4 cellular contexts compared by ENCODE assay signal in the genomic region with DNA sequence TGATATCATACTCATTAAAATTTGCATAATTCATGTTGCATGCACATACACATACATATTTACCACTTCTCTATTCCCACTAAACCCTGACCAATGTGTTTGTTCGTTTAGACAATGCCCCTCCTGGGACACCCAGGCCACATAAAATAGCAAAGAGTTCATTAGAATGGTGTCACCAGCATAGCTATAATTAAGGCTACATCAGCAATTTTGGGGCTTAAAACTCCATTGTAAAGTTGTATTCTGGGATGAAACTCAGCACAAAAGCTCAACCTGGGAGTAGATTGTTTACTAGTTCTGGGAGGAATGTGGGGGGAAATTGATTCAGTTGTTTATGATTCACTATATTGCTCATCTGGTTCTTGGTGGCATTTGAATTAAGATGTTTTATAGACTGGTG.
TF ChIP-seq lines count a peak whose summit lies in the region.

No MANE protein-coding gene starts in this region.

TF ChIP-seq in HepG2, 621 proteins besides CTCF, POLR2A, EP300 and RAD21:
- TF ChIP-seq YY1 (IDR thresholded peaks at IDR 0.05; ENCODE audit: insufficient read depth, insufficient replicate concordance, low read depth, low read length) (no peak), ZNF460 (CRISPR knock-in tag; IDR thresholded peaks at IDR 0.05; ENCODE audit: borderline replicate concordance) (no peak), ZNF720 (CRISPR knock-in tag; IDR thresholded peaks at IDR 0.05) (no peak), SRSF4 (IDR thresholded peaks at IDR 0.05; ENCODE audit: low read depth, low read length, poor library complexity, severe bottlenecking) (no peak), MAFK (conservative IDR thresholded peaks at IDR 0.05 in 1 of 2, IDR thresholded peaks at IDR 0.05 in 1 of 2; ENCODE audit: low read length in 2 of 2) (peak; percentile 78 to 86), ZNF33A (CRISPR knock-in tag; IDR thresholded peaks at IDR 0.05; ENCODE audit: borderline replicate concordance) (no peak), MAFF (IDR thresholded peaks at IDR 0.05; ENCODE audit: low read depth, low read length) (peak; percentile 84)
- TF ChIP-seq, protein P1, sequence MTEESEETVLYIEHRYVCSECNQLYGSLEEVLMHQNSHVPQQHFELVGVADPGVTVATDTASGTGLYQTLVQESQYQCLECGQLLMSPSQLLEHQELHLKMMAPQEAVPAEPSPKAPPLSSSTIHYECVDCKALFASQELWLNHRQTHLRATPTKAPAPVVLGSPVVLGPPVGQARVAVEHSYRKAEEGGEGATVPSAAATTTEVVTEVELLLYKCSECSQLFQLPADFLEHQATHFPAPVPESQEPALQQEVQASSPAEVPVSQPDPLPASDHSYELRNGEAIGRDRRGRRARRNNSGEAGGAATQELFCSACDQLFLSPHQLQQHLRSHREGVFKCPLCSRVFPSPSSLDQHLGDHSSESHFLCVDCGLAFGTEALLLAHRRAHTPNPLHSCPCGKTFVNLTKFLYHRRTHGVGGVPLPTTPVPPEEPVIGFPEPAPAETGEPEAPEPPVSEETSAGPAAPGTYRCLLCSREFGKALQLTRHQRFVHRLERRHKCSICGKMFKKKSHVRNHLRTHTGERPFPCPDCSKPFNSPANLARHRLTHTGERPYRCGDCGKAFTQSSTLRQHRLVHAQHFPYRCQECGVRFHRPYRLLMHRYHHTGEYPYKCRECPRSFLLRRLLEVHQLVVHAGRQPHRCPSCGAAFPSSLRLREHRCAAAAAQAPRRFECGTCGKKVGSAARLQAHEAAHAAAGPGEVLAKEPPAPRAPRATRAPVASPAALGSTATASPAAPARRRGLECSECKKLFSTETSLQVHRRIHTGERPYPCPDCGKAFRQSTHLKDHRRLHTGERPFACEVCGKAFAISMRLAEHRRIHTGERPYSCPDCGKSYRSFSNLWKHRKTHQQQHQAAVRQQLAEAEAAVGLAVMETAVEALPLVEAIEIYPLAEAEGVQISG (CRISPR knock-in tag; IDR thresholded peaks at IDR 0.05), result no peak

TF ChIP-seq in A549, 52 proteins besides CTCF, POLR2A, EP300 and RAD21:
- no peak for TF ChIP-seq ZC3H11A (IDR thresholded peaks at IDR 0.05)
- TF ChIP-seq MAFK (IDR thresholded peaks at IDR 0.05; ENCODE audit: partially characterized antibody), result peak; percentile 68
TF ChIP-seq in A549: peak in this region for 1.

TF ChIP-seq in IMR-90, 13 proteins besides CTCF, POLR2A, EP300 and RAD21:
- TF ChIP-seq MAFK (IDR thresholded peaks at IDR 0.05; ENCODE audit: low read depth, low read length) (peak; percentile 58), SMC3 (IDR thresholded peaks at IDR 0.05; ENCODE audit: low read depth, low read length) (no peak)

TF ChIP-seq in K562, 482 proteins besides CTCF, POLR2A, EP300 and RAD21:
- TF ChIP-seq, protein P2, sequence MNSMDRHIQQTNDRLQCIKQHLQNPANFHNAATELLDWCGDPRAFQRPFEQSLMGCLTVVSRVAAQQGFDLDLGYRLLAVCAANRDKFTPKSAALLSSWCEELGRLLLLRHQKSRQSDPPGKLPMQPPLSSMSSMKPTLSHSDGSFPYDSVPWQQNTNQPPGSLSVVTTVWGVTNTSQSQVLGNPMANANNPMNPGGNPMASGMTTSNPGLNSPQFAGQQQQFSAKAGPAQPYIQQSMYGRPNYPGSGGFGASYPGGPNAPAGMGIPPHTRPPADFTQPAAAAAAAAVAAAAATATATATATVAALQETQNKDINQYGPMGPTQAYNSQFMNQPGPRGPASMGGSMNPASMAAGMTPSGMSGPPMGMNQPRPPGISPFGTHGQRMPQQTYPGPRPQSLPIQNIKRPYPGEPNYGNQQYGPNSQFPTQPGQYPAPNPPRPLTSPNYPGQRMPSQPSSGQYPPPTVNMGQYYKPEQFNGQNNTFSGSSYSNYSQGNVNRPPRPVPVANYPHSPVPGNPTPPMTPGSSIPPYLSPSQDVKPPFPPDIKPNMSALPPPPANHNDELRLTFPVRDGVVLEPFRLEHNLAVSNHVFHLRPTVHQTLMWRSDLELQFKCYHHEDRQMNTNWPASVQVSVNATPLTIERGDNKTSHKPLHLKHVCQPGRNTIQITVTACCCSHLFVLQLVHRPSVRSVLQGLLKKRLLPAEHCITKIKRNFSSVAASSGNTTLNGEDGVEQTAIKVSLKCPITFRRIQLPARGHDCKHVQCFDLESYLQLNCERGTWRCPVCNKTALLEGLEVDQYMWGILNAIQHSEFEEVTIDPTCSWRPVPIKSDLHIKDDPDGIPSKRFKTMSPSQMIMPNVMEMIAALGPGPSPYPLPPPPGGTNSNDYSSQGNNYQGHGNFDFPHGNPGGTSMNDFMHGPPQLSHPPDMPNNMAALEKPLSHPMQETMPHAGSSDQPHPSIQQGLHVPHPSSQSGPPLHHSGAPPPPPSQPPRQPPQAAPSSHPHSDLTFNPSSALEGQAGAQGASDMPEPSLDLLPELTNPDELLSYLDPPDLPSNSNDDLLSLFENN (IDR thresholded peaks at IDR 0.05; ENCODE audit: low read depth in 2 of 2, low read length in 2 of 2), result no peak
- TF ChIP-seq, protein P3, sequence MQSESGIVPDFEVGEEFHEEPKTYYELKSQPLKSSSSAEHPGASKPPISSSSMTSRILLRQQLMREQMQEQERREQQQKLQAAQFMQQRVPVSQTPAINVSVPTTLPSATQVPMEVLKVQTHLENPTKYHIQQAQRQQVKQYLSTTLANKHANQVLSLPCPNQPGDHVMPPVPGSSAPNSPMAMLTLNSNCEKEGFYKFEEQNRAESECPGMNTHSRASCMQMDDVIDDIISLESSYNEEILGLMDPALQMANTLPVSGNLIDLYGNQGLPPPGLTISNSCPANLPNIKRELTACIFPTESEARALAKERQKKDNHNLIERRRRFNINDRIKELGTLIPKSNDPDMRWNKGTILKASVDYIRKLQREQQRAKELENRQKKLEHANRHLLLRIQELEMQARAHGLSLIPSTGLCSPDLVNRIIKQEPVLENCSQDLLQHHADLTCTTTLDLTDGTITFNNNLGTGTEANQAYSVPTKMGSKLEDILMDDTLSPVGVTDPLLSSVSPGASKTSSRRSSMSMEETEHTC (IDR thresholded peaks at IDR 0.05), result no peak
- no peak for TF ChIP-seq ZNF583 (CRISPR knock-in tag; IDR thresholded peaks at IDR 0.05)
- no peak for TF ChIP-seq ZNF12 (CRISPR knock-in tag; IDR thresholded peaks at IDR 0.05)
- no peak for TF ChIP-seq ZNF347 (CRISPR knock-in tag; IDR thresholded peaks at IDR 0.05; ENCODE audit: low read depth)
- no peak for TF ChIP-seq TEAD4 (IDR thresholded peaks at IDR 0.05; ENCODE audit: low read length)
- TF ChIP-seq TEAD4 (CRISPR knock-in tag; IDR thresholded peaks at IDR 0.05; ENCODE audit: borderline replicate concordance), result no peak
- TF ChIP-seq ZNF165 (CRISPR knock-in tag; IDR thresholded peaks at IDR 0.05; ENCODE audit: borderline replicate concordance), result no peak
- TF ChIP-seq MAFF (IDR thresholded peaks at IDR 0.05; ENCODE audit: low read length), result 0 out of 2 replicates have a peak, but pooled peaks have one; percentile 28
- TF ChIP-seq COPS2 (conservative IDR thresholded peaks at IDR 0.05), result no peak
- no peak for TF ChIP-seq LCOR (CRISPR knock-in tag; IDR thresholded peaks at IDR 0.05)
- TF ChIP-seq BCL6 (CRISPR knock-in tag; IDR thresholded peaks at IDR 0.05), result no peak
- TF ChIP-seq ZNF77 (CRISPR knock-in tag; IDR thresholded peaks at IDR 0.05), result no peak
- 0 out of 2 replicates have a peak, but pooled peaks have one; percentile 19 for TF ChIP-seq MAFG (tag; conservative IDR thresholded peaks at IDR 0.05)
- TF ChIP-seq PTTG1 (tag; IDR thresholded peaks at IDR 0.05; ENCODE audit: low read depth), result no peak
- 0 out of 2 replicates have a peak, but pooled peaks have one; percentile 5 for TF ChIP-seq ZNF316 (IDR thresholded peaks at IDR 0.05)
- no peak for TF ChIP-seq SIX5 (IDR thresholded peaks at IDR 0.05; ENCODE audit: borderline replicate concordance in 1 of 2, insufficient read depth in 1 of 2, low read depth in 1 of 2, low read length in 2 of 2)
- TF ChIP-seq, protein P4, sequence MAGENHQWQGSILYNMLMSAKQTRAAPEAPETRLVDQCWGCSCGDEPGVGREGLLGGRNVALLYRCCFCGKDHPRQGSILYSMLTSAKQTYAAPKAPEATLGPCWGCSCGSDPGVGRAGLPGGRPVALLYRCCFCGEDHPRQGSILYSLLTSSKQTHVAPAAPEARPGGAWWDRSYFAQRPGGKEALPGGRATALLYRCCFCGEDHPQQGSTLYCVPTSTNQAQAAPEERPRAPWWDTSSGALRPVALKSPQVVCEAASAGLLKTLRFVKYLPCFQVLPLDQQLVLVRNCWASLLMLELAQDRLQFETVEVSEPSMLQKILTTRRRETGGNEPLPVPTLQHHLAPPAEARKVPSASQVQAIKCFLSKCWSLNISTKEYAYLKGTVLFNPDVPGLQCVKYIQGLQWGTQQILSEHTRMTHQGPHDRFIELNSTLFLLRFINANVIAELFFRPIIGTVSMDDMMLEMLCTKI (IDR thresholded peaks at IDR 0.05; ENCODE audit: partially characterized antibody), result no peak
- TF ChIP-seq SMARCC2 (IDR thresholded peaks at IDR 0.05; ENCODE audit: low read depth), result no peak
- TF ChIP-seq TBP (optimal IDR thresholded peaks at IDR 0.05; ENCODE audit: low read depth, low read length), result no peak
- no peak for TF ChIP-seq JUNB (CRISPR knock-in tag; conservative IDR thresholded peaks at IDR 0.05)
- TF ChIP-seq, protein P5, sequence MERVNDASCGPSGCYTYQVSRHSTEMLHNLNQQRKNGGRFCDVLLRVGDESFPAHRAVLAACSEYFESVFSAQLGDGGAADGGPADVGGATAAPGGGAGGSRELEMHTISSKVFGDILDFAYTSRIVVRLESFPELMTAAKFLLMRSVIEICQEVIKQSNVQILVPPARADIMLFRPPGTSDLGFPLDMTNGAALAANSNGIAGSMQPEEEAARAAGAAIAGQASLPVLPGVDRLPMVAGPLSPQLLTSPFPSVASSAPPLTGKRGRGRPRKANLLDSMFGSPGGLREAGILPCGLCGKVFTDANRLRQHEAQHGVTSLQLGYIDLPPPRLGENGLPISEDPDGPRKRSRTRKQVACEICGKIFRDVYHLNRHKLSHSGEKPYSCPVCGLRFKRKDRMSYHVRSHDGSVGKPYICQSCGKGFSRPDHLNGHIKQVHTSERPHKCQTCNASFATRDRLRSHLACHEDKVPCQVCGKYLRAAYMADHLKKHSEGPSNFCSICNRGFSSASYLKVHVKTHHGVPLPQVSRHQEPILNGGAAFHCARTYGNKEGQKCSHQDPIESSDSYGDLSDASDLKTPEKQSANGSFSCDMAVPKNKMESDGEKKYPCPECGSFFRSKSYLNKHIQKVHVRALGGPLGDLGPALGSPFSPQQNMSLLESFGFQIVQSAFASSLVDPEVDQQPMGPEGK (CRISPR knock-in tag; IDR thresholded peaks at IDR 0.05; ENCODE audit: borderline replicate concordance), result no peak
- TF ChIP-seq NR3C1 (CRISPR knock-in tag; IDR thresholded peaks at IDR 0.05), result no peak
- TF ChIP-seq, protein P6, sequence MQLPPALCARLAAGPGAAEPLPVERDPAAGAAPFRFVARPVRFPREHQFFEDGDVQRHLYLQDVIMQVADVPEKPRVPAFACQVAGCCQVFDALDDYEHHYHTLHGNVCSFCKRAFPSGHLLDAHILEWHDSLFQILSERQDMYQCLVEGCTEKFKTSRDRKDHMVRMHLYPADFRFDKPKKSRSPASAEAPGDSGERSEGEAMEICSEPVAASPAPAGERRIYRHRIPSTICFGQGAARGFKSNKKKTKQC (CRISPR knock-in tag; IDR thresholded peaks at IDR 0.05), result no peak
- TF ChIP-seq SRF (CRISPR knock-in tag; IDR thresholded peaks at IDR 0.05), result no peak
- TF ChIP-seq MYBL2 (IDR thresholded peaks at IDR 0.05; ENCODE audit: low read depth), result no peak
- TF ChIP-seq MYBL2 (CRISPR knock-in tag; IDR thresholded peaks at IDR 0.05; ENCODE audit: borderline replicate concordance), result no peak
- TF ChIP-seq SMAD3 (CRISPR knock-in tag; conservative IDR thresholded peaks at IDR 0.05), result no peak
- TF ChIP-seq TEAD1 (CRISPR knock-in tag; IDR thresholded peaks at IDR 0.05), result no peak
- TF ChIP-seq MAFK (IDR thresholded peaks at IDR 0.05; ENCODE audit: low read length), result peak; percentile 18; the same call in 1 of the 2 replicates
- TF ChIP-seq ZNF584 (CRISPR knock-in tag; IDR thresholded peaks at IDR 0.05; ENCODE audit: low read depth), result no peak
- no peak for TF ChIP-seq IRF2 (CRISPR knock-in tag; IDR thresholded peaks at IDR 0.05)
- TF ChIP-seq ZNF644 (tag; IDR thresholded peaks at IDR 0.05; ENCODE audit: low read depth), result no peak
- TF ChIP-seq LARP7 (IDR thresholded peaks at IDR 0.05), result no peak
- TF ChIP-seq NCOR1 (IDR thresholded peaks at IDR 0.05), result no peak
